In the genomic region with DNA sequence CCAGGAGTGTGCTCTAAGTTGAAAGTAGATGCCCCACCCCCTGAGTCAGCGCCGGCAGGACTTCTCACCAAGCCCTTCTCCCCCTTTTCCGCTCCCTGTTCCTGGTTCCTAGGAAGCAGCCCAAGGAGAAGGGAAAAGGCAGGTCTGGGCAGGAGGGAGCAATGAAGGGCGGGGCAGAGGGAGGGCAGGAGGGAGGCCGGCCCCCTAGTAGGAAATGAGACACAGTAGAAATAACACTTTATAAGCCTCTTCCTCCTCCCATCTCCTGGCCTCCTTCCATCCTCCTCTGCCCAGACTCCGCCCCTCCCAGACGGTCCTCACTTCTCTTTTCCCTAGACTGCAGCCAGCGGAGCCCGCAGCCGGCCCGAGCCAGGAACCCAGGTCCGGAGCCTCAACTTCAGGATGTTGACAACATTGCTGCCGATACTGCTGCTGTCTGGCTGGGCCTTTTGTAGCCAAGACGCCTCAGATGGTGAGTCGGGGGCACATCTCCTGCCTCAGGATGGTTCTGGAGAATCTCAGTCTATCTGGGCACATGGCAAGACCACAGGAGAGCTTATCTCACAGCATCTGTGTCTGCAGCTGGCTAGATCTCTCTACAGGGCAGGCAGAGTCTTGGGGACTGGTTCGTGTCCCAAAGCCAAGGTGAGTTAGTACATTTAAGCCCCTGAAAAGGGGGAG, we compare ENCODE assay signal across 8 cellular contexts. TPM values are rescaled to one million over a fixed set of nuclear protein-coding genes. Genes with fewer than 3 reads are reported as not detected.
DNase-seq lines count a peak whose midpoint lies in the region; ATAC-seq lines count a peak whose summit lies in the region.

TSS of gene PROCR (plus strand) at position 320 of the 681 bp plus-strand sequence. CDS start at position 403, 83 bp downstream.

- peak; percentile 97 for ATAC-seq in Right ventricle myocardium inferior
- ATAC-seq in GM21717 (IDR thresholded peaks at IDR 0.05; ENCODE audit: unreplicated experiment) = no peak
- no peak for ATAC-seq in GM21619 (IDR thresholded peaks at IDR 0.05; ENCODE audit: unreplicated experiment)

- peak; percentile 35 for DNase-seq in stimulated activated CD4-positive, alpha-beta T cell treated with anti-CD3 and anti-CD28 coated beads, Interleukin-15, amount 100 ng/mL, for 24 hours
- no peak for DNase-seq in stimulated activated CD4-positive, alpha-beta T cell treated with anti-CD3 and anti-CD28 coated beads, Interleukin-2, amount 100 ng/mL, for 48 hours
- peak; percentile 93 for DNase-seq in NCI-H69 (lab: John Stamatoyannopoulos, UW)
- peak; percentile 91 for DNase-seq in Right ventricle myocardium inferior (ENCODE audit: missing footprints)
- peak in 30 of 56 donors; percentile 5 to 60 (median 24) for DNase-seq in nucleus accumbens (lab: John Stamatoyannopoulos, UW)

- H3K27ac ChIP-seq in adipose tissue (ENCODE audit: low read depth, low read length) = peak within 1 kb of the TSS; percentile 17

- intact Hi-C loops in Right ventricle myocardium inferior (cut with DNase I) = no loop called here

- WGBS in adipose tissue, 3 donors = 2 to 11% (median 3%) methylated on average over 16 of the region's 16 CpGs

RNA-seq across cellular contexts. Expression of gene PROCR, which starts in this region (rescaled TPM):
- 10 to 100 TPM; 16.1 to 83.3 (median 78.7) TPM for polyA plus RNA-seq in adipose tissue
- total RNA-seq in Right ventricle myocardium inferior = 10.5 TPM

Comparison
In these comparisons a context has a peak if more than half of its experiments do, and no peak if none do; other contexts are left out.
1. DNase-seq: peak in stimulated activated CD4-positive, alpha-beta T cell treated with anti-CD3 and anti-CD28 coated beads, Interleukin-15, amount 100 ng/mL, for 24 hours (single experiment), NCI-H69 (single experiment), Right ventricle myocardium inferior (single experiment) and nucleus accumbens (30 of 56); none in stimulated activated CD4-positive, alpha-beta T cell treated with anti-CD3 and anti-CD28 coated beads, Interleukin-2, amount 100 ng/mL, for 48 hours (0 of 2).